In genomic region chr4:76514087-76514486, GRCh38 we compare ENCODE assay signal across 25 cellular contexts.
"Had no signal": no experiment of that assay in that cellular context is flagged by ENCODE, and none has a peak within 500 bp of the region (broad histone marks: within the 10 kb centered on the region; RNA-seq: fewer than 3 reads in every experiment).

No MANE protein-coding gene starts in this region.

- H3K36me3 Mint-ChIP-seq: stimulated activated effector memory CD8-positive, alpha-beta T cell treated with anti-CD3 and anti-CD28 coated beads, Interleukin-12 subunit alpha, Interleukin-12 subunit beta, amount 100 ng/mL, for 72 hours had no signal

- H3K4me1 Mint-ChIP-seq: stimulated activated effector memory CD8-positive, alpha-beta T cell treated with anti-CD3 and anti-CD28 coated beads, Interleukin-12 subunit alpha, Interleukin-12 subunit beta, amount 100 ng/mL, for 72 hours had no signal

- H3K4me1 ChIP-seq: neural progenitor cell, parathyroid adenoma, psoas muscle, thyroid gland, vagina had no signal

- H2AFZ ChIP-seq: neural progenitor cell, parathyroid adenoma had no signal

- H3K9me3 Mint-ChIP-seq: stimulated activated naive CD8-positive, alpha-beta T cell treated with anti-CD3 and anti-CD28 coated beads, Interleukin-15, Interleukin-2, amounts not matched to agents 100 ng/mL and 50 ng/mL, for 24 hours had no signal

- H3K27ac ChIP-seq: neural progenitor cell, ovary, parathyroid adenoma, psoas muscle, right lobe of liver, sigmoid colon, thoracic aorta, thyroid gland, tibial nerve, upper lobe of left lung, vagina had no signal

- ATAC-seq: psoas muscle; right cardiac atrium; right lobe of liver; stimulated activated effector memory CD8-positive, alpha-beta T cell treated with anti-CD3 and anti-CD28 coated beads, Interleukin-12 subunit alpha, Interleukin-12 subunit beta, amount 100 ng/mL, for 72 hours; stimulated activated naive B cell treated with anti-CD40 and anti-IgM and Interleukin-4, amounts not matched to agents 10 μg/mL and 1 μg/mL and 100 μg/mL, for 72 hours had no signal

- H3K36me3 ChIP-seq: neural progenitor cell, ovary, right lobe of liver, sigmoid colon, stomach, thoracic aorta, thyroid gland, tibial nerve, upper lobe of left lung, vagina had no signal

- H3K27ac Mint-ChIP-seq: nephron; neural progenitor cell; progenitor cell of endocrine pancreas; stimulated activated effector memory CD8-positive, alpha-beta T cell treated with anti-CD3 and anti-CD28 coated beads, Interleukin-12 subunit alpha, Interleukin-12 subunit beta, amount 100 ng/mL, for 72 hours; stimulated activated naive B cell treated with anti-CD40 and anti-IgM and Interleukin-4, amounts not matched to agents 10 μg/mL and 1 μg/mL and 100 μg/mL, for 72 hours; stimulated activated naive CD8-positive, alpha-beta T cell treated with anti-CD3 and anti-CD28 coated beads, Interleukin-15, Interleukin-2, amounts not matched to agents 100 ng/mL and 50 ng/mL, for 24 hours had no signal

- H3K27me3 Mint-ChIP-seq: progenitor cell of endocrine pancreas; stimulated activated naive B cell treated with anti-CD40 and anti-IgM and Interleukin-4, amounts not matched to agents 10 μg/mL and 1 μg/mL and 100 μg/mL, for 72 hours; stimulated activated naive CD8-positive, alpha-beta T cell treated with anti-CD3 and anti-CD28 coated beads, Interleukin-15, Interleukin-2, amounts not matched to agents 100 ng/mL and 50 ng/mL, for 24 hours had no signal

- H3K4me3 Mint-ChIP-seq: nephron; neural progenitor cell; stimulated activated effector memory CD8-positive, alpha-beta T cell treated with anti-CD3 and anti-CD28 coated beads, Interleukin-12 subunit alpha, Interleukin-12 subunit beta, amount 100 ng/mL, for 72 hours; stimulated activated naive B cell treated with anti-CD40 and anti-IgM and Interleukin-4, amounts not matched to agents 10 μg/mL and 1 μg/mL and 100 μg/mL, for 72 hours; stimulated activated naive CD8-positive, alpha-beta T cell treated with anti-CD3 and anti-CD28 coated beads, Interleukin-15, Interleukin-2, amounts not matched to agents 100 ng/mL and 50 ng/mL, for 24 hours had no signal

- H3K9me3 ChIP-seq: ovary, psoas muscle, right lobe of liver, sigmoid colon, stomach, thoracic aorta, thyroid gland, upper lobe of left lung, vagina had no signal

- H3K4me2 ChIP-seq: neural progenitor cell had no signal

- DNase-seq: occipital lobe; ovary; posterior cingulate gyrus; psoas muscle; right cardiac atrium; right lobe of liver; sigmoid colon; stimulated activated CD4-positive, alpha-beta T cell treated with anti-CD3 and anti-CD28 coated beads, Interleukin-15, amount 100 ng/mL, for 24 hours; stimulated activated CD4-positive, alpha-beta T cell treated with anti-CD3 and anti-CD28 coated beads, Interleukin-2, amount 100 ng/mL, for 24 hours; stimulated activated CD4-positive, alpha-beta T cell treated with anti-CD3 and anti-CD28 coated beads, Interleukin-2, amount 100 ng/mL, for 48 hours; stimulated activated CD4-positive, alpha-beta T cell treated with anti-CD3 and anti-CD28 coated beads, Interleukin-4, amount 100 ng/mL, for 24 hours; stimulated activated naive B cell treated with anti-CD40 and anti-IgM and Interleukin-4, amounts not matched to agents 10 μg/mL and 1 μg/mL and 100 μg/mL, for 72 hours; stimulated activated naive CD4-positive, alpha-beta T cell treated with Interleukin-2 at 50 U/mL for 16 hours; stomach; thyroid gland; upper lobe of left lung had no signal

- H3K79me2 ChIP-seq: parathyroid adenoma had no signal

- H3K4me3 ChIP-seq: neural progenitor cell, ovary, psoas muscle, right lobe of liver, sigmoid colon, stomach, thoracic aorta, thyroid gland, tibial nerve, upper lobe of left lung, vagina had no signal

- H3K27me3 ChIP-seq: neural progenitor cell, ovary, right lobe of liver, sigmoid colon, stomach, thyroid gland, tibial nerve, upper lobe of left lung, vagina had no signal

- H3K9ac ChIP-seq: neural progenitor cell, parathyroid adenoma had no signal
